In genomic region chr22:46358766-46359165, GRCh38 we compare ENCODE assay signal across 26 cellular contexts.
"Had no signal": no experiment of that assay in that cellular context is flagged by ENCODE, and none has a peak within 500 bp of the region (broad histone marks: within the 10 kb centered on the region; RNA-seq: fewer than 3 reads in every experiment).

No MANE protein-coding gene starts in this region.

- H3K27me3 ChIP-seq: body of pancreas, dorsolateral prefrontal cortex, ovary, right atrium auricular region, tibial artery had no signal

- H3K9me3 Mint-ChIP-seq: activated naive CD8-positive, alpha-beta T cell treated with anti-CD3 and anti-CD28 coated beads, Interleukin-2, amount 50 U/mL, for 24 hours; effector memory CD8-positive, alpha-beta T cell; memory B cell; naive B cell; neural crest cell; stimulated activated naive CD8-positive, alpha-beta T cell treated with anti-CD3 and anti-CD28 coated beads, Interleukin-15, amount 100 ng/mL, for 72 hours; T-helper 1 cell treated with Interleukin-12 subunit alpha and Interleukin-12 subunit beta and Interleukin-4 antibody, amounts not matched to agents 30 μg/mL and 1 μg/mL, for 36 hours had no signal

- H3K4me1 ChIP-seq: psoas muscle, tibial artery had no signal

- ATAC-seq: activated naive CD8-positive, alpha-beta T cell treated with anti-CD3 and anti-CD28 coated beads, Interleukin-2, amount 50 U/mL, for 24 hours; body of pancreas; effector memory CD8-positive, alpha-beta T cell; psoas muscle; stimulated activated naive CD8-positive, alpha-beta T cell treated with anti-CD3 and anti-CD28 coated beads, Interleukin-15, amount 100 ng/mL, for 72 hours; WTC11 had no signal

- H3K27ac ChIP-seq: body of pancreas, dorsolateral prefrontal cortex, esophagus muscularis mucosa, ovary, psoas muscle, right atrium auricular region, tibial artery had no signal

- H3K36me3 ChIP-seq: ovary had no signal

- H3K9me3 ChIP-seq: body of pancreas, esophagus muscularis mucosa, ovary, psoas muscle, right atrium auricular region, tibial artery had no signal

- FAIRE-seq: colon, frontal cortex had no signal

- H3K4me3 ChIP-seq: body of pancreas, dorsolateral prefrontal cortex, esophagus muscularis mucosa, ovary, psoas muscle, right atrium auricular region, tibial artery had no signal

- H3K27me3 Mint-ChIP-seq: activated naive CD8-positive, alpha-beta T cell treated with anti-CD3 and anti-CD28 coated beads, Interleukin-2, amount 50 U/mL, for 24 hours; memory B cell; naive B cell had no signal

- H3K4me1 Mint-ChIP-seq: activated naive CD8-positive, alpha-beta T cell treated with anti-CD3 and anti-CD28 coated beads, Interleukin-2, amount 50 U/mL, for 24 hours; neural crest cell; WTC11 had no signal

- DNase-seq: activated CD4-positive, alpha-beta T cell treated with anti-CD3 and anti-CD28 coated beads, Interleukin-2, amount 50 U/mL, for 4 hours; activated effector memory CD4-positive, alpha-beta T cell treated with Interleukin-2 at 50 U/mL for 16 hours; activated naive CD4-positive, alpha-beta T cell treated with anti-CD3 and anti-CD28 coated beads for 36 hours; activated naive CD8-positive, alpha-beta T cell treated with anti-CD3 and anti-CD28 coated beads, Interleukin-2, amount 50 U/mL, for 24 hours; activated T-cell treated with anti-CD3 and anti-CD28 coated beads, Interleukin-2, amount 50 U/mL, for 48 hours; caudate nucleus; dorsolateral prefrontal cortex; effector memory CD8-positive, alpha-beta T cell; hypothalamus; naive B cell; stimulated activated CD4-positive, alpha-beta T cell treated with anti-CD3 and anti-CD28 coated beads, Interleukin-12 subunit alpha, Interleukin-12 subunit beta, amount 100 ng/mL, for 4 hours; stimulated activated CD4-positive, alpha-beta T cell treated with anti-CD3 and anti-CD28 coated beads, Interleukin-4, amount 100 ng/mL, for 4 hours; stimulated activated naive CD8-positive, alpha-beta T cell treated with anti-CD3 and anti-CD28 coated beads, Interleukin-15, amount 100 ng/mL, for 72 hours; T1000; tibial artery had no signal

- H3K27ac Mint-ChIP-seq: activated naive CD4-positive, alpha-beta T cell treated with anti-CD3 and anti-CD28 coated beads for 36 hours; activated naive CD8-positive, alpha-beta T cell treated with anti-CD3 and anti-CD28 coated beads, Interleukin-2, amount 50 U/mL, for 24 hours; effector memory CD8-positive, alpha-beta T cell; memory B cell; T-helper 1 cell treated with Interleukin-12 subunit alpha and Interleukin-12 subunit beta and Interleukin-4 antibody, amounts not matched to agents 30 μg/mL and 1 μg/mL, for 36 hours; WTC11 had no signal

- H3K4me3 Mint-ChIP-seq: activated naive CD4-positive, alpha-beta T cell treated with anti-CD3 and anti-CD28 coated beads for 36 hours; activated naive CD8-positive, alpha-beta T cell treated with anti-CD3 and anti-CD28 coated beads, Interleukin-2, amount 50 U/mL, for 24 hours; effector memory CD8-positive, alpha-beta T cell; memory B cell; naive B cell; neural crest cell; T-helper 1 cell treated with Interleukin-12 subunit alpha and Interleukin-12 subunit beta and Interleukin-4 antibody, amounts not matched to agents 30 μg/mL and 1 μg/mL, for 36 hours; WTC11 had no signal
